In genomic region chr12:53378222-53378621, GRCh38 we compare ENCODE assay signal across 13 cellular contexts. TPM values are rescaled to one million over a fixed set of nuclear protein-coding genes. Genes with fewer than 3 reads are reported as not detected.
DNase-seq lines count a peak whose midpoint lies in the region; ATAC-seq and TF ChIP-seq lines count a peak whose summit lies in the region.
"Had no signal": no experiment of that assay in that cellular context is flagged by ENCODE, and none has a peak within 500 bp of the region (broad histone marks: within the 10 kb centered on the region; RNA-seq: fewer than 3 reads in every experiment).

No MANE protein-coding gene starts in this region.

- ATAC-seq in CD4-positive, alpha-beta T cell (ENCODE audit: poor library complexity) = no peak
- ATAC-seq in psoas muscle = no peak
- ATAC-seq in HG03039 (IDR thresholded peaks at IDR 0.05; ENCODE audit: unreplicated experiment) = no peak
- ATAC-seq in HG02678 (IDR thresholded peaks at IDR 0.05; ENCODE audit: unreplicated experiment) = no peak

- H3K27ac Mint-ChIP-seq in CD4-positive, alpha-beta T cell = no peak overlapping the region

- H3F3A ChIP-seq in MM.1S (ENCODE audit: insufficient read depth, low read length) = peaks cover 15% of the 10 kb centered on the region

- no peaks in the 10 kb centered on the region for H3K27me3 Mint-ChIP-seq in CD4-positive, alpha-beta T cell

- H3K79me2 ChIP-seq in MM.1S (ENCODE audit: low read length) = peaks cover 26% of the 10 kb centered on the region

- H3K4me3 Mint-ChIP-seq in CD4-positive, alpha-beta T cell = no peak overlapping the region

- peak overlapping the region; percentile 67 for H3K27ac ChIP-seq in CD4-positive, alpha-beta T cell (ENCODE audit: low read depth, low read length)
- H3K27ac ChIP-seq in MM.1S (ENCODE audit: low read length) (no peak overlapping the region), epithelial cell of prostate (peak overlapping the region; percentile 88), psoas muscle (peak overlapping the region; percentile 89)

- CTCF ChIA-PET in CD4-positive, alpha-beta T cell (lab: Charles Lee) = interaction anchor here (2.0 to 4.3 kb wide), 3 partner anchors 25 to 44 kb away, joined by 6 to 30 read pairs (median 10); no protein-coding TSS in a partner anchor

- no peaks in the 10 kb centered on the region for H4K20me1 ChIP-seq in MM.1S (ENCODE audit: insufficient read depth, low read length)

- H3K9me3 Mint-ChIP-seq in CD4-positive, alpha-beta T cell = no peaks in the 10 kb centered on the region
- H3K9me3 Mint-ChIP-seq: nephron had no signal

- peak overlapping the region; percentile 36; the same call in 1 of the 2 replicates for H2AFZ ChIP-seq in MM.1S (ENCODE audit: low read length)

- H3K36me3 ChIP-seq in MM.1S (replicated peaks; ENCODE audit: insufficient read depth, low read length) (peaks cover 6% of the 10 kb centered on the region; the same call in 1 of the 2 replicates), psoas muscle (ENCODE audit: insufficient read depth in 1 of 2, low read depth in 1 of 2) (peaks cover 7 to 22% of the 10 kb centered on the region in 2 donors)

- H3K4me1 Mint-ChIP-seq in CD4-positive, alpha-beta T cell (ENCODE audit: low read depth) = peaks cover 30% of the 10 kb centered on the region

- whole genome bisulfite sequencing in psoas muscle, 3 donors = 97% methylated on average over 12 of the region's 12 CpGs

- peaks cover 26% of the 10 kb centered on the region for H3K36me3 Mint-ChIP-seq in CD4-positive, alpha-beta T cell (ENCODE audit: low read depth)

- H3K4me3 ChIP-seq in MM.1S (ENCODE audit: low read length) (no peak overlapping the region), psoas muscle (no peak overlapping the region)

- H3K9ac ChIP-seq in MM.1S (ENCODE audit: low read length) = no peak overlapping the region

- no peaks in the 10 kb centered on the region for H3K9me2 ChIP-seq in MM.1S (replicated peaks; ENCODE audit: insufficient read depth, low read length)

- DNase-seq in CD4-positive, alpha-beta T cell = no peak
- DNase-seq in MM.1S (no peak), epithelial cell of prostate (ENCODE audit: low read depth, low spot score) (no peak), psoas muscle (no peak), NCI-H524 treated with DMSO at 0.1 percent for 48 hours (lab: John Stamatoyannopoulos, UW) (no peak), anterior cingulate cortex (lab: John Stamatoyannopoulos, UW) (no peak)
- DNase-seq: activated CD4-positive, alpha-beta T cell treated with anti-CD3 and anti-CD28 coated beads for 1 hour; activated naive CD4-positive, alpha-beta T cell treated with Interleukin-2 at 50 U/mL for 16 hours had no signal

- no peaks in the 10 kb centered on the region for H3K27me3 ChIP-seq in CD4-positive, alpha-beta T cell (ENCODE audit: control insufficient read depth, insufficient read depth, low read length)
- H3K27me3 ChIP-seq in MM.1S (replicated peaks; ENCODE audit: insufficient read depth, low read length) = no peaks in the 10 kb centered on the region
- H3K27me3 ChIP-seq in psoas muscle (ENCODE audit: insufficient read depth in 3 of 3, low read length in 2 of 3) = no peaks in the 10 kb centered on the region

- H3K9me3 ChIP-seq in CD4-positive, alpha-beta T cell (ENCODE audit: control insufficient read depth, low read length) = no peaks in the 10 kb centered on the region
- H3K9me3 ChIP-seq in MM.1S (replicated peaks; ENCODE audit: insufficient read depth, low read length) (no peaks in the 10 kb centered on the region), psoas muscle (no peaks in the 10 kb centered on the region)

- POLR2A ChIA-PET in CD4-positive, alpha-beta T cell (lab: Charles Lee) = interaction anchor here (1.7 to 3.1 kb wide), 10 partner anchors 10 to 123 kb away, joined by 5 to 65 read pairs (median 15); partner anchors contain the start of genes AAAS, MAP3K12, PFDN5 and PRR13

- H3K4me2 ChIP-seq in MM.1S (ENCODE audit: low read depth, low read length) = peak overlapping the region; percentile 86; the same call in 1 of the 2 replicates

- H3K4me1 ChIP-seq in MM.1S (ENCODE audit: low read length) = peaks cover 31% of the 10 kb centered on the region
- H3K4me1 ChIP-seq in psoas muscle = peaks cover 28% of the 10 kb centered on the region

- intact Hi-C loops in CD4-positive, alpha-beta T cell (cut with DNase I, micrococcal nuclease) = no loop called here
- intact Hi-C loops in psoas muscle (cut with DNase I) = no loop called here

- no peak for TF ChIP-seq CTCF in CD4-positive, alpha-beta T cell (IDR thresholded peaks at IDR 0.05)
- TF ChIP-seq CTCF in MM.1S (IDR thresholded peaks at IDR 0.05; ENCODE audit: low read length) = no peak
- no peak for TF ChIP-seq CTCF in psoas muscle (IDR thresholded peaks at IDR 0.05)

RNA-seq across cellular contexts. Expression of gene SP1, which starts 1.8 kb away (rescaled TPM):
- 10 to 100 TPM; 42.3 to 43.3 TPM for total RNA-seq in CD4-positive, alpha-beta T cell
- total RNA-seq in psoas muscle = 10 to 100 TPM; 39.0 to 48.0 (median 45.4) TPM
- polyA plus RNA-seq in psoas muscle = 10 to 100 TPM; 10.2 to 16.2 (median 15.1) TPM

RNA-seq across cellular contexts. Expression of gene SP7, which starts 42.1 kb away (rescaled TPM):
- under 1 TPM in 1 of 2 experiments, not detected in 1; 0.14 TPM for total RNA-seq in CD4-positive, alpha-beta T cell
- total RNA-seq in psoas muscle = not detected
- polyA plus RNA-seq in psoas muscle = not detected
- total RNA-seq: HT1080, urinary bladder had no signal
- polyA plus RNA-seq: urinary bladder had no signal

RNA-seq across cellular contexts. Expression of gene AMHR2, which starts 45.4 kb away (rescaled TPM):
- not detected for total RNA-seq in CD4-positive, alpha-beta T cell
- 1 to 10 TPM in 2 of 4 donors, under 1 TPM in 2; 0.40 to 1.6 (median 0.97) TPM for total RNA-seq in psoas muscle
- under 1 TPM; 0.43 to 0.84 (median 0.72) TPM for polyA plus RNA-seq in psoas muscle
- total RNA-seq: HT1080, urinary bladder had no signal

RNA-seq across cellular contexts. Expression of gene AAAS, which starts 56.8 kb away (rescaled TPM):
- total RNA-seq in CD4-positive, alpha-beta T cell = 10 to 100 TPM; 21.0 to 22.7 TPM
- 10 to 100 TPM; 29.0 to 35.7 (median 31.5) TPM for total RNA-seq in psoas muscle
- polyA plus RNA-seq in psoas muscle = 10 to 100 TPM; 22.9 to 36.8 (median 34.0) TPM
